In genomic region chr4:139188648-139189416, GRCh38 we compare ENCODE assay signal across 13 cellular contexts. TPM values are rescaled to one million over a fixed set of nuclear protein-coding genes. Genes with fewer than 3 reads are reported as not detected.
DNase-seq lines count a peak whose midpoint lies in the region; ATAC-seq and TF ChIP-seq lines count a peak whose summit lies in the region.
"Had no signal": no experiment of that assay in that cellular context is flagged by ENCODE, and none has a peak within 500 bp of the region (broad histone marks: within the 10 kb centered on the region; RNA-seq: fewer than 3 reads in every experiment).

No MANE protein-coding gene starts in this region.

- no peak overlapping the region for H3K27ac ChIP-seq in HEK293 (ENCODE audit: extremely low read depth, low read depth, low read length)

- no peaks in the 10 kb centered on the region for H3K9me3 ChIP-seq in HEK293 (ENCODE audit: control insufficient read depth, insufficient read depth, low read depth, low read length)
- no peaks in the 10 kb centered on the region for H3K9me3 ChIP-seq in BE2C
- H3K9me3 ChIP-seq: SK-N-SH had no signal

- no peaks in the 10 kb centered on the region for H3K36me3 Mint-ChIP-seq in activated CD4-positive, alpha-beta memory T cell treated with anti-CD3 and anti-CD28 coated beads for 36 hours
- H3K36me3 Mint-ChIP-seq: activated naive CD4-positive, alpha-beta T cell treated with anti-CD3 and anti-CD28 coated beads, Interleukin-2, amount 50 U/mL, for 72 hours had no signal

- TF ChIP-seq CTCF in HEK293 (tag by site-specific recombination; IDR thresholded peaks at IDR 0.05): no peak
- TF ChIP-seq CTCF in GM13976 (IDR thresholded peaks at IDR 0.05; ENCODE audit: borderline replicate concordance, control extremely low read depth, extremely low read depth, insufficient read depth, missing control alignments): no peak
- TF ChIP-seq CTCF in BE2C (IDR thresholded peaks at IDR 0.05; ENCODE audit: low read depth, low read length): no peak

- ATAC-seq in Right ventricle myocardium superior (ENCODE audit: poor library complexity) (peak; percentile 90), HG02981 (IDR thresholded peaks at IDR 0.05; ENCODE audit: unreplicated experiment) (no peak)
- ATAC-seq: activated naive CD4-positive, alpha-beta T cell treated with anti-CD3 and anti-CD28 coated beads, Interleukin-2, amount 50 U/mL, for 72 hours had no signal

- no peak overlapping the region for H3K4me3 Mint-ChIP-seq in activated CD4-positive, alpha-beta memory T cell treated with anti-CD3 and anti-CD28 coated beads for 36 hours
- H3K4me3 Mint-ChIP-seq: activated CD4-positive, alpha-beta memory T cell treated with anti-CD3 and anti-CD28 coated beads, Interleukin-2, amount 10 ng/mL, durations not matched to agents 7 days and 5 days had no signal

- H3K27me3 ChIP-seq in BE2C: no peaks in the 10 kb centered on the region

- H3K4me1 ChIP-seq in HEK293 (ENCODE audit: control insufficient read depth, insufficient read depth, low read length) (no peaks in the 10 kb centered on the region), BE2C (no peaks in the 10 kb centered on the region)

- POLR2A ChIA-PET in HEK293 (lab: Yijun Ruan, JAX): no interaction called here
- POLR2A ChIA-PET in activated CD4-positive, alpha-beta memory T cell treated with anti-CD3 and anti-CD28 coated beads for 36 hours (lab: Charles Lee): no interaction called here

- intact Hi-C loops in Right ventricle myocardium superior (cut with DNase I): no loop called here
- intact Hi-C loops in activated CD4-positive, alpha-beta memory T cell treated with anti-CD3 and anti-CD28 coated beads for 36 hours (cut with micrococcal nuclease): no loop called here

- CTCF ChIA-PET in HEK293 (lab: Yijun Ruan, JAX): interaction anchor here (0.7 to 1.0 kb wide), 2 partner anchors 107 to 136 kb away, joined by 3 read pairs; no protein-coding TSS in a partner anchor
- CTCF ChIA-PET in activated CD4-positive, alpha-beta memory T cell treated with anti-CD3 and anti-CD28 coated beads for 36 hours (lab: Charles Lee): interaction anchor here (0.6 kb wide), 1 partner anchor 40 kb away, joined by 3 read pairs; no protein-coding TSS in a partner anchor

- no peak overlapping the region for H3K27ac Mint-ChIP-seq in activated CD4-positive, alpha-beta memory T cell treated with anti-CD3 and anti-CD28 coated beads for 36 hours
- H3K27ac Mint-ChIP-seq: activated CD4-positive, alpha-beta memory T cell treated with anti-CD3 and anti-CD28 coated beads, Interleukin-2, amount 10 ng/mL, durations not matched to agents 7 days and 5 days; activated naive CD4-positive, alpha-beta T cell treated with anti-CD3 and anti-CD28 coated beads, Interleukin-2, amount 50 U/mL, for 72 hours had no signal

- in situ Hi-C loops in GM13976 (cut with MboI; ENCODE audit: low sequenced_read_pairs, unreplicated experiment): no loop called here

- DNase-seq in OCI-M2 (lab: John Stamatoyannopoulos, UW; ENCODE audit: unreplicated experiment) (peak; percentile 30), Right ventricle myocardium superior (no peak), renal cortical epithelial cell (ENCODE audit: low read depth) (peak; percentile 77), GM13976 (ENCODE audit: low spot score) (no peak), BE2C (no peak)
- DNase-seq in activated CD4-positive, alpha-beta memory T cell treated with anti-CD3 and anti-CD28 coated beads for 36 hours: no peak
- DNase-seq: activated CD4-positive, alpha-beta memory T cell treated with anti-CD3 and anti-CD28 coated beads, Interleukin-2, amount 10 ng/mL, durations not matched to agents 7 days and 5 days; Calu3; NCI-H2227 treated with DMSO at 0.1 percent for 48 hours; SK-N-SH had no signal

- H3K4me1 Mint-ChIP-seq in activated CD4-positive, alpha-beta memory T cell treated with anti-CD3 and anti-CD28 coated beads for 36 hours (ENCODE audit: low read depth): no peaks in the 10 kb centered on the region

- no peaks in the 10 kb centered on the region for H3K36me3 ChIP-seq in HEK293 (ENCODE audit: control insufficient read depth in 2 of 2, insufficient read depth in 1 of 2, low read length in 2 of 2)
- H3K36me3 ChIP-seq in BE2C: no peaks in the 10 kb centered on the region

- H3K27me3 Mint-ChIP-seq in activated CD4-positive, alpha-beta memory T cell treated with anti-CD3 and anti-CD28 coated beads for 36 hours: peaks cover 3% of the 10 kb centered on the region

- no peaks in the 10 kb centered on the region for H3K9me3 Mint-ChIP-seq in activated CD4-positive, alpha-beta memory T cell treated with anti-CD3 and anti-CD28 coated beads for 36 hours
- H3K9me3 Mint-ChIP-seq: activated CD4-positive, alpha-beta memory T cell treated with anti-CD3 and anti-CD28 coated beads, Interleukin-2, amount 10 ng/mL, durations not matched to agents 7 days and 5 days; activated naive CD4-positive, alpha-beta T cell treated with anti-CD3 and anti-CD28 coated beads, Interleukin-2, amount 50 U/mL, for 72 hours had no signal

- H3K4me3 ChIP-seq in HEK293 (ENCODE audit: low read depth, low read length) (no peak overlapping the region), BE2C (ENCODE audit: low read depth, low read length) (no peak overlapping the region)

TF ChIP-seq in HEK293, 187 proteins besides CTCF, POLR2A, EP300 and RAD21:
- no peak for TF ChIP-seq PRDM2 (tag by site-specific recombination; IDR thresholded peaks at IDR 0.05; ENCODE audit: borderline replicate concordance)
- TF ChIP-seq, protein P1, sequence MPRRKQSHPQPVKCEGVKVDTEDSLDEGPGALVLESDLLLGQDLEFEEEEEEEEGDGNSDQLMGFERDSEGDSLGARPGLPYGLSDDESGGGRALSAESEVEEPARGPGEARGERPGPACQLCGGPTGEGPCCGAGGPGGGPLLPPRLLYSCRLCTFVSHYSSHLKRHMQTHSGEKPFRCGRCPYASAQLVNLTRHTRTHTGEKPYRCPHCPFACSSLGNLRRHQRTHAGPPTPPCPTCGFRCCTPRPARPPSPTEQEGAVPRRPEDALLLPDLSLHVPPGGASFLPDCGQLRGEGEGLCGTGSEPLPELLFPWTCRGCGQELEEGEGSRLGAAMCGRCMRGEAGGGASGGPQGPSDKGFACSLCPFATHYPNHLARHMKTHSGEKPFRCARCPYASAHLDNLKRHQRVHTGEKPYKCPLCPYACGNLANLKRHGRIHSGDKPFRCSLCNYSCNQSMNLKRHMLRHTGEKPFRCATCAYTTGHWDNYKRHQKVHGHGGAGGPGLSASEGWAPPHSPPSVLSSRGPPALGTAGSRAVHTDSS (tag by site-specific recombination; IDR thresholded peaks at IDR 0.05): peak; percentile 34; the same call in 1 of the 2 replicates
- TF ChIP-seq ZBTB8A (tag by site-specific recombination; IDR thresholded peaks at IDR 0.05): 0 out of 2 replicates have a peak, but pooled peaks have one; percentile 21
- TF ChIP-seq EGR2 (tag by site-specific recombination; IDR thresholded peaks at IDR 0.05; ENCODE audit: low read depth): 0 out of 2 replicates have a peak, but pooled peaks have one; percentile 20

RNA-seq across cellular contexts. Expression of gene ELF2, which starts 11.8 kb away (rescaled TPM):
- 41.3 TPM for total RNA-seq in Right ventricle myocardium superior
- total RNA-seq in renal cortical epithelial cell: 38.4 and 48.0 TPM in 2 replicates
- 10 to 100 TPM; 24.2 to 29.7 TPM for total RNA-seq in activated CD4-positive, alpha-beta memory T cell treated with anti-CD3 and anti-CD28 coated beads for 36 hours
- 14.0 TPM for polyA plus RNA-seq in BE2C (2012; ENCODE audit: insufficient read depth, insufficient read length, low read depth)

Comparison
In these comparisons a context has a peak if more than half of its experiments do, and no peak if none do; other contexts are left out.
1. DNase-seq: peak in OCI-M2 (single experiment) and renal cortical epithelial cell (single experiment); none in Right ventricle myocardium superior (single experiment), activated CD4-positive, alpha-beta memory T cell treated with anti-CD3 and anti-CD28 coated beads for 36 hours (single experiment), GM13976 (single experiment) and BE2C (single experiment).